Comparison of ENCODE assay signal across 8 cellular contexts in genomic region chrX:48890296-48890925, GRCh38. TPM values are rescaled to one million over a fixed set of nuclear protein-coding genes. Genes with fewer than 3 reads are reported as not detected.
DNase-seq lines count a peak whose midpoint lies in the region; ATAC-seq, FAIRE-seq and TF ChIP-seq lines count a peak whose summit lies in the region.

No MANE protein-coding gene starts in this region.

- H3K9me3 ChIP-seq in left ventricle myocardium inferior (replicated peaks) (no peaks in the 10 kb centered on the region), lower lobe of right lung (no peaks in the 10 kb centered on the region)

- H3K27ac ChIP-seq in left ventricle myocardium inferior (replicated peaks) = peak overlapping the region; percentile 75
- no peak overlapping the region for H3K27ac ChIP-seq in lower lobe of right lung

- peak overlapping the region; percentile 92 for H3K4me3 Mint-ChIP-seq in activated naive CD8-positive, alpha-beta T cell

- H3K9me3 Mint-ChIP-seq in activated naive CD8-positive, alpha-beta T cell (ENCODE audit: low read depth) = no peaks in the 10 kb centered on the region

- H3K4me1 Mint-ChIP-seq in activated naive CD8-positive, alpha-beta T cell (ENCODE audit: low read depth) = peaks cover 18% of the 10 kb centered on the region

- H3K27ac Mint-ChIP-seq in activated naive CD8-positive, alpha-beta T cell = peak overlapping the region; percentile 77

- no peaks in the 10 kb centered on the region for H3K27me3 Mint-ChIP-seq in activated naive CD8-positive, alpha-beta T cell

- DNase-seq in left ventricle myocardium inferior = no peak
- DNase-seq in left ventricle myocardium superior = no peak
- no peak for DNase-seq in lower lobe of right lung
- DNase-seq in urothelium cell line (ENCODE audit: low spot score) = peak; percentile 10
- no peak for DNase-seq in NCI-H2196 treated with DMSO at 0.1 percent for 48 hours (lab: John Stamatoyannopoulos, UW; ENCODE audit: unreplicated experiment)
- no peak for DNase-seq in effector CD4-positive, alpha-beta T cell

- H3K27me3 ChIP-seq in left ventricle myocardium inferior (ENCODE audit: low read depth) (no peaks in the 10 kb centered on the region), lower lobe of right lung (ENCODE audit: low read depth) (no peaks in the 10 kb centered on the region)

- intact Hi-C loops in left ventricle myocardium inferior (cut with micrococcal nuclease) = no loop called here
- intact Hi-C loops in left ventricle myocardium superior (cut with micrococcal nuclease) = no loop called here
- intact Hi-C loops in lower lobe of right lung (cut with DNase I) = no loop called here

- no peak for TF ChIP-seq CTCF in left ventricle myocardium inferior (IDR thresholded peaks at IDR 0.05; ENCODE audit: borderline replicate concordance)
- TF ChIP-seq CTCF in lower lobe of right lung (IDR thresholded peaks at IDR 0.05) = no peak

- no peak for FAIRE-seq in urothelium cell line (lab: Jason Lieb, UNC)

- peaks cover 6% of the 10 kb centered on the region for H3K4me1 ChIP-seq in left ventricle myocardium inferior
- H3K4me1 ChIP-seq in lower lobe of right lung = peaks cover 11% of the 10 kb centered on the region

- H3K4me3 ChIP-seq in left ventricle myocardium inferior = peak overlapping the region; percentile 74
- peak overlapping the region; percentile 62 for H3K4me3 ChIP-seq in lower lobe of right lung

- ATAC-seq in left ventricle myocardium superior = no peak
- no peak for ATAC-seq in lower lobe of right lung
- no peak for ATAC-seq in GM21367 (IDR thresholded peaks at IDR 0.05; ENCODE audit: unreplicated experiment)

- no peaks in the 10 kb centered on the region for H3K36me3 Mint-ChIP-seq in activated naive CD8-positive, alpha-beta T cell

- H3K36me3 ChIP-seq in left ventricle myocardium inferior = peaks cover 14% of the 10 kb centered on the region
- peaks cover 7% of the 10 kb centered on the region for H3K36me3 ChIP-seq in lower lobe of right lung

RNA-seq across cellular contexts. Expression of gene TIMM17B, which starts 7.2 kb away (rescaled TPM):
- 76.1 TPM for total RNA-seq in left ventricle myocardium inferior
- total RNA-seq in left ventricle myocardium superior = 77.9 TPM
- 37.7 TPM for total RNA-seq in lower lobe of right lung

RNA-seq across cellular contexts. Expression of gene PQBP1, which starts 7.3 kb away (rescaled TPM):
- total RNA-seq in left ventricle myocardium inferior = 60.3 TPM
- total RNA-seq in left ventricle myocardium superior = 64.5 TPM
- 55.0 TPM for total RNA-seq in lower lobe of right lung

RNA-seq across cellular contexts. Expression of gene SLC35A2, which starts 21.0 kb away (rescaled TPM):
- total RNA-seq in left ventricle myocardium inferior (10.4 TPM), left ventricle myocardium superior (15.7 TPM), lower lobe of right lung (21.3 TPM)

RNA-seq across cellular contexts. Expression of gene PIM2, which starts 28.4 kb away (rescaled TPM):
- 3.3 TPM for total RNA-seq in left ventricle myocardium inferior
- total RNA-seq in left ventricle myocardium superior = 3.9 TPM
- total RNA-seq in lower lobe of right lung = 20.6 TPM

RNA-seq across cellular contexts. Expression of gene PCSK1N, which starts 55.0 kb away (rescaled TPM):
- not detected for total RNA-seq in left ventricle myocardium inferior
- 0.32 TPM for total RNA-seq in left ventricle myocardium superior
- total RNA-seq in lower lobe of right lung = 3.0 TPM
